1 cellular context compared by ENCODE assay signal in genomic region chr19:3609779-3610719, GRCh38.
TF ChIP-seq lines count a peak whose summit lies in the region.

No MANE protein-coding gene starts in this region.

TF ChIP-seq in liver, 16 proteins besides CTCF, POLR2A, EP300 and RAD21 (continued from another document):
- TF ChIP-seq, protein P1, sequence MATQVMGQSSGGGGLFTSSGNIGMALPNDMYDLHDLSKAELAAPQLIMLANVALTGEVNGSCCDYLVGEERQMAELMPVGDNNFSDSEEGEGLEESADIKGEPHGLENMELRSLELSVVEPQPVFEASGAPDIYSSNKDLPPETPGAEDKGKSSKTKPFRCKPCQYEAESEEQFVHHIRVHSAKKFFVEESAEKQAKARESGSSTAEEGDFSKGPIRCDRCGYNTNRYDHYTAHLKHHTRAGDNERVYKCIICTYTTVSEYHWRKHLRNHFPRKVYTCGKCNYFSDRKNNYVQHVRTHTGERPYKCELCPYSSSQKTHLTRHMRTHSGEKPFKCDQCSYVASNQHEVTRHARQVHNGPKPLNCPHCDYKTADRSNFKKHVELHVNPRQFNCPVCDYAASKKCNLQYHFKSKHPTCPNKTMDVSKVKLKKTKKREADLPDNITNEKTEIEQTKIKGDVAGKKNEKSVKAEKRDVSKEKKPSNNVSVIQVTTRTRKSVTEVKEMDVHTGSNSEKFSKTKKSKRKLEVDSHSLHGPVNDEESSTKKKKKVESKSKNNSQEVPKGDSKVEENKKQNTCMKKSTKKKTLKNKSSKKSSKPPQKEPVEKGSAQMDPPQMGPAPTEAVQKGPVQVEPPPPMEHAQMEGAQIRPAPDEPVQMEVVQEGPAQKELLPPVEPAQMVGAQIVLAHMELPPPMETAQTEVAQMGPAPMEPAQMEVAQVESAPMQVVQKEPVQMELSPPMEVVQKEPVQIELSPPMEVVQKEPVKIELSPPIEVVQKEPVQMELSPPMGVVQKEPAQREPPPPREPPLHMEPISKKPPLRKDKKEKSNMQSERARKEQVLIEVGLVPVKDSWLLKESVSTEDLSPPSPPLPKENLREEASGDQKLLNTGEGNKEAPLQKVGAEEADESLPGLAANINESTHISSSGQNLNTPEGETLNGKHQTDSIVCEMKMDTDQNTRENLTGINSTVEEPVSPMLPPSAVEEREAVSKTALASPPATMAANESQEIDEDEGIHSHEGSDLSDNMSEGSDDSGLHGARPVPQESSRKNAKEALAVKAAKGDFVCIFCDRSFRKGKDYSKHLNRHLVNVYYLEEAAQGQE (IDR thresholded peaks at IDR 0.05): no peak
- TF ChIP-seq, protein P2, sequence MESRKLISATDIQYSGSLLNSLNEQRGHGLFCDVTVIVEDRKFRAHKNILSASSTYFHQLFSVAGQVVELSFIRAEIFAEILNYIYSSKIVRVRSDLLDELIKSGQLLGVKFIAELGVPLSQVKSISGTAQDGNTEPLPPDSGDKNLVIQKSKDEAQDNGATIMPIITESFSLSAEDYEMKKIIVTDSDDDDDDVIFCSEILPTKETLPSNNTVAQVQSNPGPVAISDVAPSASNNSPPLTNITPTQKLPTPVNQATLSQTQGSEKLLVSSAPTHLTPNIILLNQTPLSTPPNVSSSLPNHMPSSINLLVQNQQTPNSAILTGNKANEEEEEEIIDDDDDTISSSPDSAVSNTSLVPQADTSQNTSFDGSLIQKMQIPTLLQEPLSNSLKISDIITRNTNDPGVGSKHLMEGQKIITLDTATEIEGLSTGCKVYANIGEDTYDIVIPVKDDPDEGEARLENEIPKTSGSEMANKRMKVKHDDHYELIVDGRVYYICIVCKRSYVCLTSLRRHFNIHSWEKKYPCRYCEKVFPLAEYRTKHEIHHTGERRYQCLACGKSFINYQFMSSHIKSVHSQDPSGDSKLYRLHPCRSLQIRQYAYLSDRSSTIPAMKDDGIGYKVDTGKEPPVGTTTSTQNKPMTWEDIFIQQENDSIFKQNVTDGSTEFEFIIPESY (IDR thresholded peaks at IDR 0.05): no peak
- TF ChIP-seq TAF1 (conservative IDR thresholded peaks at IDR 0.05) (no peak), GABPA (IDR thresholded peaks at IDR 0.05 in 1 of 2, conservative IDR thresholded peaks at IDR 0.05 in 1 of 2) (no peak), JUND (IDR thresholded peaks at IDR 0.05) (no peak), HNF4G (IDR thresholded peaks at IDR 0.05) (no peak), EGR1 (IDR thresholded peaks at IDR 0.05; ENCODE audit: low read depth in 2 of 2) (no peak), SP1 (IDR thresholded peaks at IDR 0.05) (no peak), FOXA2 (IDR thresholded peaks at IDR 0.05) (no peak), FOXA1 (IDR thresholded peaks at IDR 0.05) (no peak), HNF4A (conservative IDR thresholded peaks at IDR 0.05) (no peak)
